Comparison of ENCODE assay signal across 29 cellular contexts in the genomic region with DNA sequence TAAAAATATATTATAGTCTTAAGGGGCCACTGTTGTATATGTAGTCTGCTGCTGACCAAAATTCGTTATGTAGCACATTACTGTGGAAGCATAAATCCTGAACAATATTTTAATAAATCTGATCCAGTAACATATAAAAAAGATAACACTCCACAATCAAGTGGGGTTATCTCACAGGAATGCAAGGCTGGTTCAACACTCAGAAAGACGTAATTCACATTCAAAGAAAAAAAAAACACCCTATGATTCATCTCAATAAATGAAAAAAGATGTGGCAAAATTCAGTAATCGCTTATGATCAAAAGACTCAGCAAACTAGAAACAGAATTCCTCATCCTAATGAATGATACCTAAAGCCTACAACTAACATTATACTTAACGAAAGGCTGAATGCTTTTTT.
"Had no signal": no experiment of that assay in that cellular context is flagged by ENCODE, and none has a peak within 500 bp of the region (broad histone marks: within the 10 kb centered on the region; RNA-seq: fewer than 3 reads in every experiment).

No MANE protein-coding gene starts in this region.

- FAIRE-seq: keratinocyte, pancreas had no signal

- H3K27me3 ChIP-seq: left lung, pancreas, thyroid gland, transverse colon, upper lobe of left lung, vagina had no signal

- H3K9me3 ChIP-seq: pancreas, prostate gland, thyroid gland had no signal

- H3K36me3 ChIP-seq: pancreas, prostate gland, thyroid gland, transverse colon, vagina had no signal

- ATAC-seq: left cardiac atrium; left lung; lower lobe of right lung; naive thymus-derived CD8-positive, alpha-beta T cell; pancreas; right cardiac atrium; sciatic nerve; stimulated activated effector memory CD8-positive, alpha-beta T cell treated with anti-CD3 and anti-CD28 coated beads, Interleukin-12 subunit alpha, Interleukin-12 subunit beta, amount 100 ng/mL, for 72 hours; stimulated activated naive CD8-positive, alpha-beta T cell treated with anti-CD3 and anti-CD28 coated beads, Interleukin-15, amount 100 ng/mL, for 72 hours had no signal

- H3K27ac ChIP-seq: left lung, lower lobe of right lung, pancreas, prostate gland, skin epidermis, thyroid gland, transverse colon, upper lobe of left lung, vagina had no signal

- H3K4me3 ChIP-seq: left lung, lower lobe of right lung, pancreas, prostate gland, skin epidermis, thyroid gland, transverse colon, upper lobe of left lung, vagina had no signal

- H3K4me1 ChIP-seq: prostate gland had no signal

- DNase-seq: hippocampal formation; kidney glomerular epithelial cell; left cardiac atrium; left lung; lower lobe of right lung; mammary epithelial cell; mesenchymal stem cell; naive thymus-derived CD8-positive, alpha-beta T cell; nucleus accumbens; pancreas; posterior cingulate gyrus; retina; right cardiac atrium; stimulated activated CD4-positive, alpha-beta T cell treated with anti-CD3 and anti-CD28 coated beads, Interleukin-12 subunit alpha, Interleukin-12 subunit beta, amount 100 ng/mL, for 4 hours; stimulated activated CD4-positive, alpha-beta T cell treated with anti-CD3 and anti-CD28 coated beads, Interleukin-15, amount 100 ng/mL, for 24 hours; stimulated activated CD4-positive, alpha-beta T cell treated with anti-CD3 and anti-CD28 coated beads, Interleukin-2, amount 100 ng/mL, for 24 hours; stimulated activated CD4-positive, alpha-beta T cell treated with anti-CD3 and anti-CD28 coated beads, Interleukin-4, amount 100 ng/mL, for 1 hour; stimulated activated naive CD4-positive, alpha-beta T cell treated with Interleukin-2 at 50 U/mL for 16 hours; stimulated activated naive CD8-positive, alpha-beta T cell treated with anti-CD3 and anti-CD28 coated beads, Interleukin-15, amount 100 ng/mL, for 72 hours; substantia nigra; thyroid gland; transverse colon; upper lobe of left lung had no signal
